16 cellular contexts compared by ENCODE assay signal in genomic region chr7:78073470-78074382, GRCh38.
A peak's percentile ranks its signal among the peaks of the same experiment; 100 is the strongest.
DNase-seq lines count a peak whose midpoint lies in the region; ATAC-seq, FAIRE-seq and TF ChIP-seq lines count a peak whose summit lies in the region.
"Had no signal": no experiment of that assay in that cellular context is flagged by ENCODE, and none has a peak within 500 bp of the region (broad histone marks: within the 10 kb centered on the region; RNA-seq: fewer than 3 reads in every experiment).

No MANE protein-coding gene starts in this region.

- no peak for ATAC-seq in esophagus mucosa
- no peak for ATAC-seq in stimulated activated naive CD8-positive, alpha-beta T cell treated with anti-CD3 and anti-CD28 coated beads, Interleukin-15, amount 100 ng/mL, for 72 hours
- ATAC-seq: A549 had no signal

- intact Hi-C loops in activated naive CD4-positive, alpha-beta T cell treated with anti-CD3 and anti-CD28 coated beads for 36 hours (cut with micrococcal nuclease) = no loop called here

- peaks cover 22% of the 10 kb centered on the region for H3K4me1 ChIP-seq in endodermal cell (ENCODE audit: control insufficient read depth, insufficient read depth, low read length)
- H3K4me1 ChIP-seq in small intestine (ENCODE audit: control insufficient read depth in 2 of 2, insufficient read depth in 1 of 2, low read depth in 1 of 2, low read length in 1 of 2) = no peaks in the 10 kb centered on the region
- H3K4me1 ChIP-seq: A549 had no signal

- no peaks in the 10 kb centered on the region for H3K36me3 Mint-ChIP-seq in endodermal cell (ENCODE audit: low read depth)
- no peaks in the 10 kb centered on the region for H3K36me3 Mint-ChIP-seq in activated naive CD4-positive, alpha-beta T cell treated with anti-CD3 and anti-CD28 coated beads for 36 hours (ENCODE audit: low read depth)
- H3K36me3 Mint-ChIP-seq: CD4-positive, CD25-positive, alpha-beta regulatory T cell had no signal

- H3K4me3 Mint-ChIP-seq in endodermal cell = peak overlapping the region; percentile 39
- H3K4me3 Mint-ChIP-seq in activated naive CD4-positive, alpha-beta T cell treated with anti-CD3 and anti-CD28 coated beads for 36 hours = no peak overlapping the region
- H3K4me3 Mint-ChIP-seq in stimulated activated naive CD8-positive, alpha-beta T cell treated with anti-CD3 and anti-CD28 coated beads, Interleukin-15, amount 100 ng/mL, for 72 hours = no peak overlapping the region
- H3K4me3 Mint-ChIP-seq: CD4-positive, CD25-positive, alpha-beta regulatory T cell had no signal

- DNase-seq in NCI-H2081 (lab: John Stamatoyannopoulos, UW) (peak; percentile 35 to 70), NCI-H2081 treated with DMSO at 0.1 percent for 48 hours (lab: John Stamatoyannopoulos, UW) (no peak), NCI-H526 treated with DMSO at 0.1 percent for 48 hours (lab: John Stamatoyannopoulos, UW) (peak; percentile 92), endodermal cell (peak; percentile 84), small intestine (peak; percentile 37)
- no peak for DNase-seq in activated naive CD4-positive, alpha-beta T cell treated with anti-CD3 and anti-CD28 coated beads for 36 hours
- DNase-seq in stimulated activated naive CD8-positive, alpha-beta T cell treated with anti-CD3 and anti-CD28 coated beads, Interleukin-15, amount 100 ng/mL, for 72 hours = no peak
- DNase-seq: activated CD8-positive, alpha-beta memory T cell treated with anti-CD3 and anti-CD28 coated beads for 24 hours; amygdala; CD4-positive, CD25-positive, alpha-beta regulatory T cell; NCI-H226 had no signal

- no peak for FAIRE-seq in small intestine (lab: Jason Lieb, UNC)
- FAIRE-seq: A549, colon had no signal

- WGBS in endodermal cell (ENCODE audit: insufficient coverage in 1 of 2, insufficient read length in 1 of 2), 2 experiments = 5 to 8% methylated on average over 5 to 9 of the region's 9 CpGs
- 13 to 46% (median 23%) methylated on average over 9 of the region's 9 CpGs for WGBS in small intestine, 3 donors

- TF ChIP-seq CTCF in endodermal cell (conservative IDR thresholded peaks at IDR 0.05) = no peak

- H3K4me1 Mint-ChIP-seq in endodermal cell = peaks cover 45% of the 10 kb centered on the region
- no peaks in the 10 kb centered on the region for H3K4me1 Mint-ChIP-seq in activated naive CD4-positive, alpha-beta T cell treated with anti-CD3 and anti-CD28 coated beads for 36 hours (ENCODE audit: low read depth)
- no peaks in the 10 kb centered on the region for H3K4me1 Mint-ChIP-seq in stimulated activated naive CD8-positive, alpha-beta T cell treated with anti-CD3 and anti-CD28 coated beads, Interleukin-15, amount 100 ng/mL, for 72 hours
- H3K4me1 Mint-ChIP-seq: CD4-positive, CD25-positive, alpha-beta regulatory T cell had no signal

- H3K27me3 ChIP-seq in endodermal cell (ENCODE audit: control insufficient read depth, insufficient read depth, low read length, poor library complexity, severe bottlenecking) = no peaks in the 10 kb centered on the region
- no peaks in the 10 kb centered on the region for H3K27me3 ChIP-seq in small intestine (ENCODE audit: control insufficient read depth in 2 of 2, insufficient read depth in 2 of 2, low read length in 2 of 2)

- H3K27ac ChIP-seq in endodermal cell (ENCODE audit: low read depth, low read length) (peak overlapping the region; percentile 51), small intestine (ENCODE audit: low read depth in 1 of 2, low read length in 1 of 2) (no peak overlapping the region)
- H3K27ac ChIP-seq: A549, HL-60 had no signal

- peak overlapping the region; percentile 96 for H3K27ac Mint-ChIP-seq in endodermal cell
- no peak overlapping the region for H3K27ac Mint-ChIP-seq in activated naive CD4-positive, alpha-beta T cell treated with anti-CD3 and anti-CD28 coated beads for 36 hours
- H3K27ac Mint-ChIP-seq in stimulated activated naive CD8-positive, alpha-beta T cell treated with anti-CD3 and anti-CD28 coated beads, Interleukin-15, amount 100 ng/mL, for 72 hours = no peak overlapping the region
- H3K27ac Mint-ChIP-seq: activated T-helper 2 cell treated with anti-CD3 and anti-CD28 coated beads, Interferon-gamma antibody, Interleukin-2, Interleukin-4, amounts not matched to agents 10 μg/mL and 5 μg/mL and 100 μg/mL, durations not matched to agents 14 hours and 24 hours and 36 hours; CD4-positive, CD25-positive, alpha-beta regulatory T cell had no signal

- no peaks in the 10 kb centered on the region for H3K9me3 ChIP-seq in endodermal cell (ENCODE audit: control insufficient read depth, low read length)
- H3K9me3 ChIP-seq in small intestine (ENCODE audit: control insufficient read depth, low read depth) = no peaks in the 10 kb centered on the region
- H3K9me3 ChIP-seq: A549 had no signal

- no peaks in the 10 kb centered on the region for H3K27me3 Mint-ChIP-seq in endodermal cell (ENCODE audit: insufficient read depth)
- no peaks in the 10 kb centered on the region for H3K27me3 Mint-ChIP-seq in activated naive CD4-positive, alpha-beta T cell treated with anti-CD3 and anti-CD28 coated beads for 36 hours (ENCODE audit: low read depth)
- no peaks in the 10 kb centered on the region for H3K27me3 Mint-ChIP-seq in stimulated activated naive CD8-positive, alpha-beta T cell treated with anti-CD3 and anti-CD28 coated beads, Interleukin-15, amount 100 ng/mL, for 72 hours

- H3K9me3 Mint-ChIP-seq in endodermal cell = no peaks in the 10 kb centered on the region
- H3K9me3 Mint-ChIP-seq in activated naive CD4-positive, alpha-beta T cell treated with anti-CD3 and anti-CD28 coated beads for 36 hours = no peaks in the 10 kb centered on the region
- H3K9me3 Mint-ChIP-seq in stimulated activated naive CD8-positive, alpha-beta T cell treated with anti-CD3 and anti-CD28 coated beads, Interleukin-15, amount 100 ng/mL, for 72 hours = no peaks in the 10 kb centered on the region
- H3K9me3 Mint-ChIP-seq: activated T-helper 2 cell treated with anti-CD3 and anti-CD28 coated beads, Interferon-gamma antibody, Interleukin-2, Interleukin-4, amounts not matched to agents 10 μg/mL and 5 μg/mL and 100 μg/mL, durations not matched to agents 14 hours and 24 hours and 36 hours; CD4-positive, CD25-positive, alpha-beta regulatory T cell had no signal

- H3K9ac ChIP-seq in endodermal cell (ENCODE audit: extremely low read depth, low read length, poor library complexity, severe bottlenecking) = peak overlapping the region; percentile 59

- CTCF ChIA-PET in activated naive CD4-positive, alpha-beta T cell treated with anti-CD3 and anti-CD28 coated beads for 36 hours (lab: Charles Lee) = interaction anchor here (0.6 kb wide), 1 partner anchor 363 kb away, joined by 3 read pairs; no protein-coding TSS in a partner anchor

- H3K4me3 ChIP-seq in endodermal cell (ENCODE audit: low read length) (no peak overlapping the region), small intestine (ENCODE audit: low read depth in 1 of 2, low read length in 2 of 2) (no peak overlapping the region)
- H3K4me3 ChIP-seq: A549 had no signal

- H3K36me3 ChIP-seq in endodermal cell (ENCODE audit: control insufficient read depth, insufficient read depth, low read length) = no peaks in the 10 kb centered on the region
- no peaks in the 10 kb centered on the region for H3K36me3 ChIP-seq in small intestine (ENCODE audit: control insufficient read depth in 2 of 2, insufficient read depth in 2 of 2, low read length in 2 of 2)

Comparison
In these comparisons a context has a peak if more than half of its experiments do, and no peak if none do; other contexts are left out.
1. DNase-seq: peak in NCI-H2081 (2 of 2), NCI-H526 treated with DMSO at 0.1 percent for 48 hours (single experiment), endodermal cell (single experiment) and small intestine (single experiment); none in NCI-H2081 treated with DMSO at 0.1 percent for 48 hours (single experiment), activated naive CD4-positive, alpha-beta T cell treated with anti-CD3 and anti-CD28 coated beads for 36 hours (single experiment) and stimulated activated naive CD8-positive, alpha-beta T cell treated with anti-CD3 and anti-CD28 coated beads, Interleukin-15, amount 100 ng/mL, for 72 hours (0 of 2).